In genomic region chr7:113267885-113268284, GRCh38 we compare ENCODE assay signal across 24 cellular contexts.
DNase-seq lines count a peak whose midpoint lies in the region; ATAC-seq and TF ChIP-seq lines count a peak whose summit lies in the region.
"Had no signal": no experiment of that assay in that cellular context is flagged by ENCODE, and none has a peak within 500 bp of the region (broad histone marks: within the 10 kb centered on the region; RNA-seq: fewer than 3 reads in every experiment).

No MANE protein-coding gene starts in this region.

- in situ Hi-C loops in GM23248 (cut with MboI) = no loop called here

- TF ChIP-seq CTCF in NB4 (IDR thresholded peaks at IDR 0.05; ENCODE audit: low read depth, low read length) = no peak
- TF ChIP-seq CTCF in epithelial cell of esophagus (IDR thresholded peaks at IDR 0.05; ENCODE audit: insufficient read depth, low read depth, low read length, missing control alignments) = no peak
- TF ChIP-seq CTCF in MM.1S (IDR thresholded peaks at IDR 0.05; ENCODE audit: low read length) = no peak

- H3K27me3 ChIP-seq in GM23248 (replicated peaks; ENCODE audit: insufficient read depth) = no peaks in the 10 kb centered on the region
- no peaks in the 10 kb centered on the region for H3K27me3 ChIP-seq in MM.1S (replicated peaks; ENCODE audit: insufficient read depth, low read length)
- H3K27me3 ChIP-seq: ascending aorta, MG63, uterus had no signal

- H3K9ac ChIP-seq in GM23248 = no peak overlapping the region
- no peak overlapping the region for H3K9ac ChIP-seq in MM.1S (ENCODE audit: low read length)

- no peak for TF ChIP-seq POLR2A in NB4 (IDR thresholded peaks at IDR 0.05; ENCODE audit: extremely low read depth, insufficient read length)

- ATAC-seq in HG03196 (IDR thresholded peaks at IDR 0.05; ENCODE audit: unreplicated experiment) = no peak
- ATAC-seq: HepG2; lower lobe of right lung; stimulated activated memory B cell treated with anti-CD40 and anti-IgM and Interleukin-4, amounts not matched to agents 10 μg/mL and 1 μg/mL and 100 μg/mL, for 72 hours had no signal

- H3F3A ChIP-seq in GM23248 (ENCODE audit: insufficient read depth) (peaks cover 21% of the 10 kb centered on the region; the same call in 1 of the 2 replicates), MM.1S (ENCODE audit: insufficient read depth, low read length) (no peaks in the 10 kb centered on the region)

- H3K9me2 ChIP-seq in GM23248 (ENCODE audit: insufficient read depth) (no peaks in the 10 kb centered on the region), MM.1S (replicated peaks; ENCODE audit: insufficient read depth, low read length) (no peaks in the 10 kb centered on the region)

- H3K27ac ChIP-seq in GM23248 (peak overlapping the region; percentile 76), MM.1S (ENCODE audit: low read length) (no peak overlapping the region)
- H3K27ac ChIP-seq: ascending aorta, epithelial cell of prostate, lower lobe of right lung, uterus had no signal

- H4K20me1 ChIP-seq in GM23248 (ENCODE audit: insufficient read depth) (no peaks in the 10 kb centered on the region), MM.1S (ENCODE audit: insufficient read depth, low read length) (no peaks in the 10 kb centered on the region)

- DNase-seq in GM23248 (peak; percentile 85), NB4 (ENCODE audit: low read depth) (peak; percentile 88), epithelial cell of esophagus (ENCODE audit: low read depth) (peak; percentile 6), stromal cell of bone marrow (ENCODE audit: low read depth) (peak; percentile 21), MM.1S (no peak)
- DNase-seq in stimulated activated CD4-positive, alpha-beta T cell treated with anti-CD3 and anti-CD28 coated beads, Interleukin-2, amount 100 ng/mL, for 24 hours = no peak
- DNase-seq: activated T-cell treated with anti-CD3 and anti-CD28 coated beads, Interleukin-2, amount 50 U/mL, for 48 hours; CD8-positive, alpha-beta memory T cell; cerebellar nuclear complex; lower lobe of right lung; MG63; NCI-H187; NCI-H2227 treated with DMSO at 0.1 percent for 48 hours; NCI-H748 treated with DMSO at 0.1 percent for 48 hours; Right ventricle myocardium superior; small intestine; T-helper 1 cell; uterus had no signal

- H3K9me3 ChIP-seq in GM23248 (ENCODE audit: low read depth) = peaks cover 4% of the 10 kb centered on the region
- no peaks in the 10 kb centered on the region for H3K9me3 ChIP-seq in MM.1S (replicated peaks; ENCODE audit: insufficient read depth, low read length)
- H3K9me3 ChIP-seq: MG63 had no signal

- H3K4me1 ChIP-seq in GM23248 (ENCODE audit: insufficient read depth) (peaks cover 14% of the 10 kb centered on the region), MM.1S (ENCODE audit: low read length) (no peaks in the 10 kb centered on the region)
- H3K4me1 ChIP-seq: ascending aorta, lower lobe of right lung, uterus had no signal

- H3K4me3 ChIP-seq in GM23248 (no peak overlapping the region), NB4 (ENCODE audit: low read depth, low read length) (no peak overlapping the region), epithelial cell of esophagus (ENCODE audit: low read length) (no peak overlapping the region), MM.1S (ENCODE audit: low read length) (no peak overlapping the region)
- H3K4me3 ChIP-seq: ascending aorta, GM12878, lower lobe of right lung, MG63, uterus had no signal

- no peak overlapping the region for H3K4me2 ChIP-seq in GM23248 (ENCODE audit: unreplicated experiment)
- H3K4me2 ChIP-seq in MM.1S (ENCODE audit: low read depth, low read length) = no peak overlapping the region

- H3K36me3 ChIP-seq in GM23248 (ENCODE audit: low read depth) (no peaks in the 10 kb centered on the region), MM.1S (replicated peaks; ENCODE audit: insufficient read depth, low read length) (no peaks in the 10 kb centered on the region)
- H3K36me3 ChIP-seq: ascending aorta, lower lobe of right lung, MG63, uterus had no signal

- no peaks in the 10 kb centered on the region for H3K79me2 ChIP-seq in GM23248 (ENCODE audit: insufficient read depth)
- no peaks in the 10 kb centered on the region for H3K79me2 ChIP-seq in MM.1S (ENCODE audit: low read length)

- 30 to 31% methylated on average over 4 of the region's 4 CpGs for WGBS in GM23248 (ENCODE audit: low coverage in 1 of 2, low lambda C conversion rate in 2 of 2, missing lambda C conversion rate in 2 of 2), 2 experiments

- H2AFZ ChIP-seq in GM23248 (peak overlapping the region; percentile 38; the same call in 1 of the 2 replicates), MM.1S (ENCODE audit: low read length) (no peak overlapping the region)

Comparison
In these comparisons a context has a peak if more than half of its experiments do, and no peak if none do; other contexts are left out.
1. DNase-seq: peak in GM23248 (single experiment), NB4 (single experiment), epithelial cell of esophagus (single experiment) and stromal cell of bone marrow (single experiment); none in stimulated activated CD4-positive, alpha-beta T cell treated with anti-CD3 and anti-CD28 coated beads, Interleukin-2, amount 100 ng/mL, for 24 hours (0 of 2) and MM.1S (single experiment).